9 cellular contexts compared by ENCODE assay signal in genomic region chr10:5546891-5547683, GRCh38. TPM values are rescaled to one million over a fixed set of nuclear protein-coding genes. Genes with fewer than 3 reads are reported as not detected.
A peak's percentile ranks its signal among the peaks of the same experiment; 100 is the strongest.
DNase-seq lines count a peak whose midpoint lies in the region; ATAC-seq and TF ChIP-seq lines count a peak whose summit lies in the region.
"Had no signal": no experiment of that assay in that cellular context is flagged by ENCODE, and none has a peak within 500 bp of the region (broad histone marks: within the 10 kb centered on the region; RNA-seq: fewer than 3 reads in every experiment).

No MANE protein-coding gene starts in this region.

- peak overlapping the region; percentile 87 for H3K4me2 ChIP-seq in MM.1S (ENCODE audit: low read depth, low read length)

- no peak for TF ChIP-seq CTCF in MM.1S (IDR thresholded peaks at IDR 0.05; ENCODE audit: low read length)
- TF ChIP-seq CTCF in coronary artery (IDR thresholded peaks at IDR 0.05): no peak
- no peak for TF ChIP-seq CTCF in mucosa of descending colon (IDR thresholded peaks at IDR 0.05)

- intact Hi-C loops in mucosa of descending colon (cut with DNase I, micrococcal nuclease): loop anchor here in 1 of 2 donors (5.0 kb wide), 1 partner anchor 100 kb away; no protein-coding TSS in a partner anchor

- no peaks in the 10 kb centered on the region for H3K9me2 ChIP-seq in MM.1S (replicated peaks; ENCODE audit: insufficient read depth, low read length)

- H4K20me1 ChIP-seq in MM.1S (ENCODE audit: insufficient read depth, low read length): no peaks in the 10 kb centered on the region

- ATAC-seq in mucosa of descending colon (peak; percentile 65), GM18502 (IDR thresholded peaks at IDR 0.05; ENCODE audit: poor library complexity, unreplicated experiment) (no peak)

- H3K9ac ChIP-seq in MM.1S (ENCODE audit: low read length): no peak overlapping the region

- H3F3A ChIP-seq in MM.1S (ENCODE audit: insufficient read depth, low read length): no peaks in the 10 kb centered on the region

- DNase-seq in MM.1S (no peak), coronary artery (ENCODE audit: low spot score) (no peak), mucosa of descending colon (peak; percentile 85 to 89 (median 88)), NCI-H1417 (lab: John Stamatoyannopoulos, UW) (no peak), SHP77 treated with DMSO at 0.1 percent for 48 hours (lab: John Stamatoyannopoulos, UW) (no peak)
- DNase-seq in activated CD4-positive, alpha-beta T cell treated with anti-CD3 and anti-CD28 coated beads, Interleukin-2, amount 50 U/mL, for 48 hours: no peak

- H3K79me2 ChIP-seq in ACC112 (ENCODE audit: control insufficient read depth, insufficient read depth, low read length, unreplicated experiment): no peaks in the 10 kb centered on the region
- no peaks in the 10 kb centered on the region for H3K79me2 ChIP-seq in MM.1S (ENCODE audit: low read length)

- H2AFZ ChIP-seq in ACC112 (ENCODE audit: low read length, unreplicated experiment) (no peak overlapping the region), MM.1S (ENCODE audit: low read length) (peak overlapping the region; percentile 67)

- H3K27ac ChIP-seq in ACC112 (ENCODE audit: low read depth, low read length): peak overlapping the region; percentile 44; the same call in 1 of the 2 replicates
- H3K27ac ChIP-seq in MM.1S (ENCODE audit: low read length): no peak overlapping the region
- H3K27ac ChIP-seq in coronary artery: peak overlapping the region; percentile 75 to 83

- H3K4me1 ChIP-seq in ACC112 (ENCODE audit: control insufficient read depth, insufficient read depth, low read length, unreplicated experiment) (peaks cover 44% of the 10 kb centered on the region), MM.1S (ENCODE audit: low read length) (peaks cover 12% of the 10 kb centered on the region), mucosa of descending colon (ENCODE audit: low read depth) (peaks cover 66% of the 10 kb centered on the region)

- no peaks in the 10 kb centered on the region for H3K27me3 ChIP-seq in ACC112 (ENCODE audit: insufficient read depth, low read length)
- H3K27me3 ChIP-seq in MM.1S (replicated peaks; ENCODE audit: insufficient read depth, low read length): no peaks in the 10 kb centered on the region

- H3K9me3 ChIP-seq in MM.1S (replicated peaks; ENCODE audit: insufficient read depth, low read length): no peaks in the 10 kb centered on the region
- no peaks in the 10 kb centered on the region for H3K9me3 ChIP-seq in mucosa of descending colon

- H3K4me3 ChIP-seq in ACC112 (ENCODE audit: low read depth, low read length) (no peak overlapping the region; the same call in 1 of the 2 replicates), MM.1S (ENCODE audit: low read length) (peak overlapping the region; percentile 26; the same call in 1 of the 2 replicates), coronary artery (peak overlapping the region; percentile 48), mucosa of descending colon (no peak overlapping the region)

- no peaks in the 10 kb centered on the region; the same call in 1 of the 2 replicates for H3K36me3 ChIP-seq in ACC112 (ENCODE audit: insufficient read depth, low read length)
- no peaks in the 10 kb centered on the region for H3K36me3 ChIP-seq in MM.1S (replicated peaks; ENCODE audit: insufficient read depth, low read length)
- H3K36me3 ChIP-seq in mucosa of descending colon (ENCODE audit: low read depth): no peaks in the 10 kb centered on the region

RNA-seq across cellular contexts. Expression of gene CALML3, which starts 22.3 kb away (rescaled TPM):
- total RNA-seq in mucosa of descending colon: under 1 TPM in 2 of 3 donors, not detected in 1; 0.09 to 0.17 TPM
- total RNA-seq: H4 had no signal

RNA-seq across cellular contexts. Expression of gene CALML5, which starts 47.7 kb away (rescaled TPM):
- total RNA-seq in mucosa of descending colon: not detected
- total RNA-seq: H4 had no signal

Comparison
In these comparisons a context has a peak if more than half of its experiments do, and no peak if none do; other contexts are left out.
1. H3K4me3 ChIP-seq: peak in MM.1S (single experiment) and coronary artery (single experiment); none in ACC112 (single experiment) and mucosa of descending colon (single experiment).
2. DNase-seq: peak in mucosa of descending colon (3 of 3); none in MM.1S (single experiment), coronary artery (single experiment), NCI-H1417 (0 of 3), SHP77 treated with DMSO at 0.1 percent for 48 hours (single experiment) and activated CD4-positive, alpha-beta T cell treated with anti-CD3 and anti-CD28 coated beads, Interleukin-2, amount 50 U/mL, for 48 hours (0 of 2).